20 cellular contexts compared by ENCODE assay signal in genomic region chr10:126638542-126638941, GRCh38. TPM values are rescaled to one million over a fixed set of nuclear protein-coding genes. Genes with fewer than 3 reads are reported as not detected.
"Had no signal": no experiment of that assay in that cellular context is flagged by ENCODE, and none has a peak within 500 bp of the region (broad histone marks: within the 10 kb centered on the region; RNA-seq: fewer than 3 reads in every experiment).

No MANE protein-coding gene starts in this region.

- H3K36me3 ChIP-seq: breast epithelium, colonic mucosa, esophagus squamous epithelium, gastrocnemius medialis, transverse colon had no signal

- DNase-seq: activated CD4-positive, alpha-beta memory T cell treated with anti-CD3 and anti-CD28 coated beads for 36 hours; activated CD4-positive, alpha-beta T cell treated with anti-CD3 and anti-CD28 coated beads for 48 hours; activated naive CD4-positive, alpha-beta T cell treated with anti-CD3 and anti-CD28 coated beads for 36 hours; activated naive CD8-positive, alpha-beta T cell treated with anti-CD3 and anti-CD28 coated beads, Interleukin-2, amount 10 ng/mL, durations not matched to agents 7 days and 5 days; activated T-cell treated with anti-CD3 and anti-CD28 coated beads, Interleukin-2, amount 50 U/mL, for 48 hours; amniotic stem cell; colonic mucosa; dorsolateral prefrontal cortex; effector memory CD8-positive, alpha-beta T cell; esophagus squamous epithelium; gastrocnemius medialis; naive B cell; retina; stimulated activated CD4-positive, alpha-beta T cell treated with anti-CD3 and anti-CD28 coated beads, Interleukin-12 subunit alpha, Interleukin-12 subunit beta, amount 100 ng/mL, for 4 hours; stimulated activated CD4-positive, alpha-beta T cell treated with anti-CD3 and anti-CD28 coated beads, Interleukin-4, amount 100 ng/mL, for 4 hours; stimulated activated naive CD8-positive, alpha-beta T cell treated with anti-CD3 and anti-CD28 coated beads, Interleukin-15, Interleukin-2, amounts not matched to agents 100 U/mL and 50 U/mL, for 24 hours; T-helper 1 cell; transverse colon had no signal

- ATAC-seq: effector memory CD8-positive, alpha-beta T cell; gastrocnemius medialis; stimulated activated naive CD8-positive, alpha-beta T cell treated with anti-CD3 and anti-CD28 coated beads, Interleukin-15, Interleukin-2, amounts not matched to agents 100 U/mL and 50 U/mL, for 24 hours had no signal

- H3K4me3 ChIP-seq: breast epithelium, colonic mucosa, dorsolateral prefrontal cortex, esophagus squamous epithelium, gastrocnemius medialis, transverse colon had no signal

- H3K9me3 ChIP-seq: breast epithelium, colonic mucosa, esophagus squamous epithelium, gastrocnemius medialis, transverse colon had no signal

- H3K27me3 ChIP-seq: breast epithelium, colonic mucosa, dorsolateral prefrontal cortex, esophagus squamous epithelium, gastrocnemius medialis, transverse colon had no signal

- H3K27ac ChIP-seq: breast epithelium, colonic mucosa, esophagus squamous epithelium, gastrocnemius medialis, transverse colon had no signal

- H3K4me1 ChIP-seq: breast epithelium, colonic mucosa, gastrocnemius medialis, transverse colon had no signal

RNA-seq across cellular contexts. Expression of gene C10orf90, which starts 32.0 kb away (rescaled TPM):
- total RNA-seq: activated CD4-positive, alpha-beta memory T cell treated with anti-CD3 and anti-CD28 coated beads for 36 hours; activated naive CD4-positive, alpha-beta T cell treated with anti-CD3 and anti-CD28 coated beads for 36 hours; activated naive CD8-positive, alpha-beta T cell treated with anti-CD3 and anti-CD28 coated beads, Interleukin-2, amount 10 ng/mL, durations not matched to agents 7 days and 5 days; colonic mucosa; gastrocnemius medialis; posterior vena cava; transverse colon had no signal
